17 cellular contexts compared by ENCODE assay signal in the genomic region with DNA sequence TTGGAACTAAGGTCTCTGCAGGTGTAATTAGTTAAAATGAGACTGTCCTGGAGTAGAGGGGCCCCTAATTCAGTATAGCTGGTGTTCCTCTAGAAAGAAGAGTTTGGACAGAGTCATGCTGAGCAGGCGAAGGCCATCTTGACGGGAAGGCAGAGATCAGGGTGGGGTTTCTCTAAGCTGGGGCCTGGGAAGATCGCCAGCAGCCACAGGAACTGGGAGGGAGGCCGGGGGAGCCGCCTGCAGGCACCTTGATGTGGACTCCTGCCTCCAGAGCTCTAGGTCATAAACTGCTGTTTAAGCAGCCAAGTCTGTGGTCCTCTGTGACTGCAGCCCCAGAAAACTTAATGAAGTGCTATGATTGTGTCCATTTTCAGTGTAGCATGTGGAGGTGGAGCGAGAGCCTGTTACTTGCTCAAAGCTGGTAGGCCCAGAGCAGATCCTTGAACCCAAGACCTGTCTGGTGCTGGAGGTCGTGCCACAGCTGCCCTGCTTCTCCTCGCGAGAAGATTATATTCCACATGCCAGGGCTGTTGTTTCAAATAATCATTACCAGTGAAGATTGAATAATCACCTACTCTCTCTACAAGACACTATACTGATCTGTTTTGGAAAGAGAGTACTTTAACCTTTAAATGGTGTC.
DNase-seq lines count a peak whose midpoint lies in the region; ATAC-seq and TF ChIP-seq lines count a peak whose summit lies in the region.
"Had no signal": no experiment of that assay in that cellular context is flagged by ENCODE, and none has a peak within 500 bp of the region (broad histone marks: within the 10 kb centered on the region; RNA-seq: fewer than 3 reads in every experiment).

No MANE protein-coding gene starts in this region.

- H3K9me3 ChIP-seq in KOPT-K1 (ENCODE audit: insufficient read depth, low read length, poor library complexity, severe bottlenecking) = no peaks in the 10 kb centered on the region
- no peaks in the 10 kb centered on the region for H3K9me3 ChIP-seq in adipocyte (ENCODE audit: control insufficient read depth, low read length)
- no peaks in the 10 kb centered on the region for H3K9me3 ChIP-seq in naive thymus-derived CD4-positive, alpha-beta T cell (ENCODE audit: control insufficient read depth in 2 of 3, low read length in 3 of 3)
- H3K9me3 ChIP-seq in OCI-LY7 (ENCODE audit: low read length) = no peaks in the 10 kb centered on the region
- H3K9me3 ChIP-seq: gastrocnemius medialis had no signal

- no peak overlapping the region for H3K9ac ChIP-seq in adipocyte (ENCODE audit: low read length)
- H3K9ac ChIP-seq: neural progenitor cell had no signal

- peaks cover 12% of the 10 kb centered on the region for H3K27me3 ChIP-seq in adipocyte (replicated peaks; ENCODE audit: control insufficient read depth, insufficient read depth, low read length)
- no peaks in the 10 kb centered on the region for H3K27me3 ChIP-seq in naive thymus-derived CD4-positive, alpha-beta T cell (ENCODE audit: control insufficient read depth in 2 of 2, insufficient read depth in 2 of 2, low read length in 2 of 2)
- H3K27me3 ChIP-seq: gastrocnemius medialis, neural progenitor cell had no signal

- intact Hi-C loops in naive thymus-derived CD4-positive, alpha-beta T cell (cut with micrococcal nuclease) = loop anchor here in 1 of 2 donors (10.0 kb wide), 1 partner anchor 354 kb away; no protein-coding TSS in a partner anchor
- intact Hi-C loops in OCI-LY7 (cut with micrococcal nuclease; ENCODE audit: unreplicated experiment) = no loop called here

- peaks cover 2% of the 10 kb centered on the region for H3K36me3 Mint-ChIP-seq in T-helper 1 cell treated with Interleukin-12 subunit alpha and Interleukin-12 subunit beta and Interleukin-4 antibody, amounts not matched to agents 30 μg/mL and 1 μg/mL, for 36 hours (ENCODE audit: low read depth)
- peaks cover 0 to 2% (median 0%) of the 10 kb centered on the region in 5 donors for H3K36me3 Mint-ChIP-seq in naive thymus-derived CD4-positive, alpha-beta T cell
- H3K36me3 Mint-ChIP-seq: neural progenitor cell had no signal

- H3K9me2 ChIP-seq in OCI-LY7 (ENCODE audit: insufficient read depth, low read length) = no peaks in the 10 kb centered on the region

- TF ChIP-seq CTCF in OCI-LY7 (conservative IDR thresholded peaks at IDR 0.05; ENCODE audit: low read length) = no peak

- no peak overlapping the region for H3K4me2 ChIP-seq in OCI-LY7 (ENCODE audit: low read length)
- H3K4me2 ChIP-seq: neural progenitor cell had no signal

- H3K4me3 Mint-ChIP-seq in T-helper 1 cell treated with Interleukin-12 subunit alpha and Interleukin-12 subunit beta and Interleukin-4 antibody, amounts not matched to agents 30 μg/mL and 1 μg/mL, for 36 hours = no peak overlapping the region
- peak overlapping the region in 9 of 10 donors; percentile 23 to 71 (median 53) for H3K4me3 Mint-ChIP-seq in naive thymus-derived CD4-positive, alpha-beta T cell
- H3K4me3 Mint-ChIP-seq: activated B cell treated with CpG ODN at 0.5 μM for 24 hours, neural progenitor cell had no signal

- peak overlapping the region; percentile 92 for H3K27ac ChIP-seq in KOPT-K1 (ENCODE audit: low read depth, low read length, poor library complexity, severe bottlenecking)
- peak overlapping the region; percentile 48 for H3K27ac ChIP-seq in naive thymus-derived CD4-positive, alpha-beta T cell (ENCODE audit: low read depth, low read length)
- H3K27ac ChIP-seq in OCI-LY7 (ENCODE audit: low read depth, low read length, poor library complexity, severe bottlenecking) = no peak overlapping the region
- H3K27ac ChIP-seq: neural progenitor cell, skin epidermis had no signal

- H3K4me1 ChIP-seq in adipocyte (ENCODE audit: control insufficient read depth, insufficient read depth, low read length) (no peaks in the 10 kb centered on the region), OCI-LY7 (ENCODE audit: insufficient read depth, low read length, poor library complexity, severe bottlenecking) (no peaks in the 10 kb centered on the region)
- H3K4me1 ChIP-seq in naive thymus-derived CD4-positive, alpha-beta T cell (ENCODE audit: control insufficient read depth in 2 of 2, insufficient read depth in 2 of 2, low read length in 2 of 2) = peaks cover 0 to 18% of the 10 kb centered on the region in 2 donors
- H3K4me1 ChIP-seq: gastrocnemius medialis, neural progenitor cell had no signal

- H3K36me3 ChIP-seq in KOPT-K1 (ENCODE audit: insufficient read depth, low read length) (no peaks in the 10 kb centered on the region), adipocyte (ENCODE audit: control insufficient read depth, insufficient read depth, low read length, severe bottlenecking) (no peaks in the 10 kb centered on the region), OCI-LY7 (ENCODE audit: insufficient read depth, low read length) (no peaks in the 10 kb centered on the region)
- no peaks in the 10 kb centered on the region for H3K36me3 ChIP-seq in naive thymus-derived CD4-positive, alpha-beta T cell (ENCODE audit: control insufficient read depth in 2 of 3, insufficient read depth in 3 of 3, low read length in 3 of 3)
- H3K36me3 ChIP-seq: gastrocnemius medialis, neural progenitor cell had no signal

- H3K4me1 Mint-ChIP-seq in T-helper 1 cell treated with Interleukin-12 subunit alpha and Interleukin-12 subunit beta and Interleukin-4 antibody, amounts not matched to agents 30 μg/mL and 1 μg/mL, for 36 hours (ENCODE audit: low read depth) = peaks cover 17% of the 10 kb centered on the region
- peaks cover 16 to 55% (median 44%) of the 10 kb centered on the region in 7 donors for H3K4me1 Mint-ChIP-seq in naive thymus-derived CD4-positive, alpha-beta T cell

- CTCF ChIA-PET in naive thymus-derived CD4-positive, alpha-beta T cell (lab: Charles Lee) = no interaction called here
- CTCF ChIA-PET in OCI-LY7 (lab: Charles Lee; ENCODE audit: unreplicated experiment) = interaction anchor here (0.7 kb wide), 1 partner anchor 87 kb away, joined by 3 read pairs; no protein-coding TSS in a partner anchor

- H3K9me3 Mint-ChIP-seq in T-helper 1 cell treated with Interleukin-12 subunit alpha and Interleukin-12 subunit beta and Interleukin-4 antibody, amounts not matched to agents 30 μg/mL and 1 μg/mL, for 36 hours = no peaks in the 10 kb centered on the region
- no peaks in the 10 kb centered on the region for H3K9me3 Mint-ChIP-seq in naive thymus-derived CD4-positive, alpha-beta T cell
- H3K9me3 Mint-ChIP-seq: activated B cell treated with CpG ODN at 0.5 μM for 24 hours, neural progenitor cell had no signal

- peak overlapping the region; percentile 58 for H3K27ac Mint-ChIP-seq in T-helper 1 cell treated with Interleukin-12 subunit alpha and Interleukin-12 subunit beta and Interleukin-4 antibody, amounts not matched to agents 30 μg/mL and 1 μg/mL, for 36 hours
- H3K27ac Mint-ChIP-seq in naive thymus-derived CD4-positive, alpha-beta T cell = peak overlapping the region; percentile 73 to 94 (median 89)
- H3K27ac Mint-ChIP-seq: activated B cell treated with CpG ODN at 0.5 μM for 24 hours, neural progenitor cell had no signal

- no peak for DNase-seq in T-helper 1 cell
- peak; percentile 4 for DNase-seq in adipocyte (ENCODE audit: low read depth)
- peak in 1 of 9 donors; percentile 7 for DNase-seq in naive thymus-derived CD4-positive, alpha-beta T cell
- no peak for DNase-seq in OCI-LY7 (ENCODE audit: low spot score)
- DNase-seq in iPS-NIHi11 (ENCODE audit: low spot score) = no peak
- DNase-seq: activated B cell treated with CpG ODN at 0.5 μM for 24 hours, gastrocnemius medialis, GOT3, NCI-H446, SHP77 treated with DMSO at 0.1 percent for 48 hours had no signal

- no peaks in the 10 kb centered on the region for H3K27me3 Mint-ChIP-seq in T-helper 1 cell treated with Interleukin-12 subunit alpha and Interleukin-12 subunit beta and Interleukin-4 antibody, amounts not matched to agents 30 μg/mL and 1 μg/mL, for 36 hours (ENCODE audit: low read depth)
- H3K27me3 Mint-ChIP-seq in naive thymus-derived CD4-positive, alpha-beta T cell = no peaks in the 10 kb centered on the region
- H3K27me3 Mint-ChIP-seq: activated B cell treated with CpG ODN at 0.5 μM for 24 hours had no signal

- no peaks in the 10 kb centered on the region for H3K79me2 ChIP-seq in OCI-LY7 (ENCODE audit: insufficient read depth, low read depth, low read length)

- POLR2A ChIA-PET in naive thymus-derived CD4-positive, alpha-beta T cell (lab: Charles Lee) = no interaction called here
- POLR2A ChIA-PET in OCI-LY7 (lab: Charles Lee) = no interaction called here

- ATAC-seq in naive thymus-derived CD4-positive, alpha-beta T cell = peak; percentile 1
- no peak for ATAC-seq in GM21825 (IDR thresholded peaks at IDR 0.05; ENCODE audit: unreplicated experiment)
- ATAC-seq: GM12878, left lobe of liver had no signal

- BruUV-seq in OCI-LY7 (replicated peaks; lab: Mats Ljungman, UMichigan) = no TSS peak

- no peak overlapping the region for H3K4me3 ChIP-seq in adipocyte (ENCODE audit: low read length)
- no peak overlapping the region for H3K4me3 ChIP-seq in naive thymus-derived CD4-positive, alpha-beta T cell (ENCODE audit: low read length)
- no peak overlapping the region for H3K4me3 ChIP-seq in OCI-LY7 (ENCODE audit: low read depth, low read length, poor library complexity, severe bottlenecking)
- H3K4me3 ChIP-seq: gastrocnemius medialis, GM12878, neural progenitor cell, skin epidermis had no signal

- no peak overlapping the region for H2AFZ ChIP-seq in OCI-LY7 (ENCODE audit: low read length)
- H2AFZ ChIP-seq: neural progenitor cell had no signal

- H4K20me1 ChIP-seq in OCI-LY7 (ENCODE audit: insufficient read depth, low read length) = no peaks in the 10 kb centered on the region
